In the genomic region with DNA sequence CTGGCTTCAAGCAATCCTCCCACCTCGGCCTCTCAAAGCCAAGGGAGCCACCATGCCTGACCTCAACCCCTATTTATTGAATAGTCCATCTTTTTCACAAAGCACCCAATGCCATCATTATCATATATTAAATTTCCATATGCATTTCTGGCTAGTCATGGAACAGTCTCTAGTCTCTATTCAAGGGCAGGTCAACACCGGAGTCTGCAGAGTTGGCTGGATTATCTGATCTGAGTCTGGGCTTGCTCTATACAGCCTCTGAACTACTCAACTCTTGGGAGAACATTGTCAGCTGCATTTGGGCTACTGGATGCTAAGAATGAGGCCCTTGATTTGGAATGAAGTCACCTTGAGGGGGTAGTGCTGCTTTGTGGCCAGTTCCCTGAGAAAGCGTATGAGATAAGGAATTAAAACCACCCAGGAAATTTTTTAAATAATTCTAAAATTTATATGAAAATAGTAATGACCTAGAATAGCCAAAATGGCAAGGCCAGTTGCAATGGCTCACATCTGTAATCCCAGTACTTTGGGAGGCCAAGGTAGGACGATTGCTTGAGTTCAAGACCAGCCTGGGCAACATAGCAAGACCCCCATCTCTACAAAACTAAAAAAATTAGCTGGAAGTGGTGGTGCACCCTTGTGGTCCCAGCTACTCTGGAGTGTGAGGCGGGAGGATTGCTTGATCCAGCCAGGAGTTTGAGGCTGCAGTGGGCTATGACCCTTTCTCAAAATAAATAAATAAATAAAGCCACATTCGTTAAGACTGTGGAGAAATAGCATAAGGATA, we compare ENCODE assay signal across 3 cellular contexts.
A peak's percentile ranks its signal among the peaks of the same experiment; 100 is the strongest.
TF ChIP-seq lines count a peak whose summit lies in the region.

No MANE protein-coding gene starts in this region.

TF ChIP-seq in HEK293, 187 proteins besides CTCF, POLR2A, EP300 and RAD21:
- TF ChIP-seq, protein P1, sequence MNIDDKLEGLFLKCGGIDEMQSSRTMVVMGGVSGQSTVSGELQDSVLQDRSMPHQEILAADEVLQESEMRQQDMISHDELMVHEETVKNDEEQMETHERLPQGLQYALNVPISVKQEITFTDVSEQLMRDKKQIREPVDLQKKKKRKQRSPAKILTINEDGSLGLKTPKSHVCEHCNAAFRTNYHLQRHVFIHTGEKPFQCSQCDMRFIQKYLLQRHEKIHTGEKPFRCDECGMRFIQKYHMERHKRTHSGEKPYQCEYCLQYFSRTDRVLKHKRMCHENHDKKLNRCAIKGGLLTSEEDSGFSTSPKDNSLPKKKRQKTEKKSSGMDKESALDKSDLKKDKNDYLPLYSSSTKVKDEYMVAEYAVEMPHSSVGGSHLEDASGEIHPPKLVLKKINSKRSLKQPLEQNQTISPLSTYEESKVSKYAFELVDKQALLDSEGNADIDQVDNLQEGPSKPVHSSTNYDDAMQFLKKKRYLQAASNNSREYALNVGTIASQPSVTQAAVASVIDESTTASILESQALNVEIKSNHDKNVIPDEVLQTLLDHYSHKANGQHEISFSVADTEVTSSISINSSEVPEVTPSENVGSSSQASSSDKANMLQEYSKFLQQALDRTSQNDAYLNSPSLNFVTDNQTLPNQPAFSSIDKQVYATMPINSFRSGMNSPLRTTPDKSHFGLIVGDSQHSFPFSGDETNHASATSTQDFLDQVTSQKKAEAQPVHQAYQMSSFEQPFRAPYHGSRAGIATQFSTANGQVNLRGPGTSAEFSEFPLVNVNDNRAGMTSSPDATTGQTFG (tag by site-specific recombination; IDR thresholded peaks at IDR 0.05; ENCODE audit: borderline replicate concordance), result no peak
- peak; percentile 91 for TF ChIP-seq ZNF121 (tag by site-specific recombination; IDR thresholded peaks at IDR 0.05)

TF ChIP-seq in H1, 55 proteins besides CTCF, POLR2A, EP300 and RAD21:
- TF ChIP-seq HDAC2 (IDR thresholded peaks at IDR 0.05; ENCODE audit: borderline replicate concordance in 1 of 2, low read depth in 2 of 2, low read length in 2 of 2), result no peak
- TF ChIP-seq KDM4A (IDR thresholded peaks at IDR 0.05; ENCODE audit: low read depth, low read length, severe bottlenecking), result no peak
- TF ChIP-seq SIN3A (conservative IDR thresholded peaks at IDR 0.05 in 1 of 2, IDR thresholded peaks at IDR 0.05 in 1 of 2; ENCODE audit: low read depth in 1 of 2, low read length in 2 of 2), result no peak
- no peak for TF ChIP-seq EGR1 (IDR thresholded peaks at IDR 0.05; ENCODE audit: borderline replicate concordance, low read depth, low read length)
- TF ChIP-seq POU5F1 (IDR thresholded peaks at IDR 0.05; ENCODE audit: low read depth, low read length), result no peak
- TF ChIP-seq TAF1 (IDR thresholded peaks at IDR 0.05; ENCODE audit: low read depth, low read length), result no peak
- no peak for TF ChIP-seq GTF2F1 (IDR thresholded peaks at IDR 0.05; ENCODE audit: borderline replicate concordance, low read depth, low read length)
- TF ChIP-seq, protein P2, sequence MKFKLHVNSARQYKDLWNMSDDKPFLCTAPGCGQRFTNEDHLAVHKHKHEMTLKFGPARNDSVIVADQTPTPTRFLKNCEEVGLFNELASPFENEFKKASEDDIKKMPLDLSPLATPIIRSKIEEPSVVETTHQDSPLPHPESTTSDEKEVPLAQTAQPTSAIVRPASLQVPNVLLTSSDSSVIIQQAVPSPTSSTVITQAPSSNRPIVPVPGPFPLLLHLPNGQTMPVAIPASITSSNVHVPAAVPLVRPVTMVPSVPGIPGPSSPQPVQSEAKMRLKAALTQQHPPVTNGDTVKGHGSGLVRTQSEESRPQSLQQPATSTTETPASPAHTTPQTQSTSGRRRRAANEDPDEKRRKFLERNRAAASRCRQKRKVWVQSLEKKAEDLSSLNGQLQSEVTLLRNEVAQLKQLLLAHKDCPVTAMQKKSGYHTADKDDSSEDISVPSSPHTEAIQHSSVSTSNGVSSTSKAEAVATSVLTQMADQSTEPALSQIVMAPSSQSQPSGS (IDR thresholded peaks at IDR 0.05; ENCODE audit: low read length), result no peak
- no peak for TF ChIP-seq JUND (IDR thresholded peaks at IDR 0.05; ENCODE audit: low read length)
- no peak for TF ChIP-seq CBX5 (IDR thresholded peaks at IDR 0.05; ENCODE audit: low read depth, low read length)
- no peak for TF ChIP-seq SIRT6 (IDR thresholded peaks at IDR 0.05; ENCODE audit: low read length)
- TF ChIP-seq, protein P3, sequence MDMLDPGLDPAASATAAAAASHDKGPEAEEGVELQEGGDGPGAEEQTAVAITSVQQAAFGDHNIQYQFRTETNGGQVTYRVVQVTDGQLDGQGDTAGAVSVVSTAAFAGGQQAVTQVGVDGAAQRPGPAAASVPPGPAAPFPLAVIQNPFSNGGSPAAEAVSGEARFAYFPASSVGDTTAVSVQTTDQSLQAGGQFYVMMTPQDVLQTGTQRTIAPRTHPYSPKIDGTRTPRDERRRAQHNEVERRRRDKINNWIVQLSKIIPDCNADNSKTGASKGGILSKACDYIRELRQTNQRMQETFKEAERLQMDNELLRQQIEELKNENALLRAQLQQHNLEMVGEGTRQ (IDR thresholded peaks at IDR 0.05; ENCODE audit: low read length), result no peak
- TF ChIP-seq, protein P4, sequence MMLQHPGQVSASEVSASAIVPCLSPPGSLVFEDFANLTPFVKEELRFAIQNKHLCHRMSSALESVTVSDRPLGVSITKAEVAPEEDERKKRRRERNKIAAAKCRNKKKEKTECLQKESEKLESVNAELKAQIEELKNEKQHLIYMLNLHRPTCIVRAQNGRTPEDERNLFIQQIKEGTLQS (IDR thresholded peaks at IDR 0.05; ENCODE audit: insufficient read depth, low read depth, low read length), result no peak
- no peak for TF ChIP-seq JUN (IDR thresholded peaks at IDR 0.05; ENCODE audit: low read depth, low read length)

TF ChIP-seq in neural cell, 6 proteins besides CTCF, POLR2A, EP300 and RAD21:
- TF ChIP-seq, protein P5, sequence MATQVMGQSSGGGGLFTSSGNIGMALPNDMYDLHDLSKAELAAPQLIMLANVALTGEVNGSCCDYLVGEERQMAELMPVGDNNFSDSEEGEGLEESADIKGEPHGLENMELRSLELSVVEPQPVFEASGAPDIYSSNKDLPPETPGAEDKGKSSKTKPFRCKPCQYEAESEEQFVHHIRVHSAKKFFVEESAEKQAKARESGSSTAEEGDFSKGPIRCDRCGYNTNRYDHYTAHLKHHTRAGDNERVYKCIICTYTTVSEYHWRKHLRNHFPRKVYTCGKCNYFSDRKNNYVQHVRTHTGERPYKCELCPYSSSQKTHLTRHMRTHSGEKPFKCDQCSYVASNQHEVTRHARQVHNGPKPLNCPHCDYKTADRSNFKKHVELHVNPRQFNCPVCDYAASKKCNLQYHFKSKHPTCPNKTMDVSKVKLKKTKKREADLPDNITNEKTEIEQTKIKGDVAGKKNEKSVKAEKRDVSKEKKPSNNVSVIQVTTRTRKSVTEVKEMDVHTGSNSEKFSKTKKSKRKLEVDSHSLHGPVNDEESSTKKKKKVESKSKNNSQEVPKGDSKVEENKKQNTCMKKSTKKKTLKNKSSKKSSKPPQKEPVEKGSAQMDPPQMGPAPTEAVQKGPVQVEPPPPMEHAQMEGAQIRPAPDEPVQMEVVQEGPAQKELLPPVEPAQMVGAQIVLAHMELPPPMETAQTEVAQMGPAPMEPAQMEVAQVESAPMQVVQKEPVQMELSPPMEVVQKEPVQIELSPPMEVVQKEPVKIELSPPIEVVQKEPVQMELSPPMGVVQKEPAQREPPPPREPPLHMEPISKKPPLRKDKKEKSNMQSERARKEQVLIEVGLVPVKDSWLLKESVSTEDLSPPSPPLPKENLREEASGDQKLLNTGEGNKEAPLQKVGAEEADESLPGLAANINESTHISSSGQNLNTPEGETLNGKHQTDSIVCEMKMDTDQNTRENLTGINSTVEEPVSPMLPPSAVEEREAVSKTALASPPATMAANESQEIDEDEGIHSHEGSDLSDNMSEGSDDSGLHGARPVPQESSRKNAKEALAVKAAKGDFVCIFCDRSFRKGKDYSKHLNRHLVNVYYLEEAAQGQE (IDR thresholded peaks at IDR 0.05; ENCODE audit: borderline replicate concordance), result no peak
- TF ChIP-seq POLR2AphosphoS5 (IDR thresholded peaks at IDR 0.05), result no peak
- no peak for TF ChIP-seq MXI1 (conservative IDR thresholded peaks at IDR 0.05; ENCODE audit: poor library complexity, severe bottlenecking)
- TF ChIP-seq TAF1 (IDR thresholded peaks at IDR 0.05; ENCODE audit: low read depth), result no peak
- no peak for TF ChIP-seq EZH2 (IDR thresholded peaks at IDR 0.05; ENCODE audit: borderline replicate concordance, insufficient read depth, low read length, poor library complexity, severe bottlenecking)
- TF ChIP-seq SMC3 (conservative IDR thresholded peaks at IDR 0.05; ENCODE audit: poor library complexity), result no peak
TF ChIP-seq in neural cell: peak in this region for 0.
